In the genomic region with DNA sequence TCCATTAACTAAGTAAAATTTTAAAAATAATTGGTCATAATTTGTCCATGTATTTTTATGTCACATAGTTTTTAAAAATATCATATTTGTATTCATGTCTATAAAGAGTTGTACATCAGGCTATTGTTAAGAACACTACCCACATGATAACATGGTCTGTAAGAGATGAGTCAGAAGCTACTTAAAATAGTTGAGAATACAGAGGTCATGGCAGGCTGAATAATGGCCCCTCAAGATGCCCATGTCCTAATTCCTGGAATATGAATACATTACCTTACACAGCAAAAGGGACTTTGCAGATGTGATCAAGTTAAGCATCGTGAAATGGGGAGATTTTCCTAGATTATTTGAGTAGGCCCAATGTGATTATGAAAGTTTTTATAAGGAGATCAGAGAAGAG, we compare ENCODE assay signal across 1 cellular context.
TF ChIP-seq lines count a peak whose summit lies in the region.

No MANE protein-coding gene starts in this region.

TF ChIP-seq in IMR-90, 13 proteins besides CTCF, POLR2A, EP300 and RAD21 (continued from another document):
- TF ChIP-seq, protein P1, sequence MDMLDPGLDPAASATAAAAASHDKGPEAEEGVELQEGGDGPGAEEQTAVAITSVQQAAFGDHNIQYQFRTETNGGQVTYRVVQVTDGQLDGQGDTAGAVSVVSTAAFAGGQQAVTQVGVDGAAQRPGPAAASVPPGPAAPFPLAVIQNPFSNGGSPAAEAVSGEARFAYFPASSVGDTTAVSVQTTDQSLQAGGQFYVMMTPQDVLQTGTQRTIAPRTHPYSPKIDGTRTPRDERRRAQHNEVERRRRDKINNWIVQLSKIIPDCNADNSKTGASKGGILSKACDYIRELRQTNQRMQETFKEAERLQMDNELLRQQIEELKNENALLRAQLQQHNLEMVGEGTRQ (IDR thresholded peaks at IDR 0.05; ENCODE audit: low read depth, low read length), result no peak
- no peak for TF ChIP-seq ELK1 (IDR thresholded peaks at IDR 0.05; ENCODE audit: borderline replicate concordance, low read depth, low read length)
